Comparison of ENCODE assay signal across 10 cellular contexts in genomic region chr9:108850293-108850897, GRCh38. TPM values are rescaled to one million over a fixed set of nuclear protein-coding genes. Genes with fewer than 3 reads are reported as not detected.
DNase-seq lines count a peak whose midpoint lies in the region; ATAC-seq and TF ChIP-seq lines count a peak whose summit lies in the region.
"Had no signal": no experiment of that assay in that cellular context is flagged by ENCODE, and none has a peak within 500 bp of the region (broad histone marks: within the 10 kb centered on the region; RNA-seq: fewer than 3 reads in every experiment).

No MANE protein-coding gene starts in this region.

- no peak overlapping the region for H3K4me3 ChIP-seq in right cardiac atrium (ENCODE audit: low read length)
- H3K4me3 ChIP-seq in epithelial cell of proximal tubule (ENCODE audit: low read depth, low read length) = no peak overlapping the region
- no peak overlapping the region for H3K4me3 ChIP-seq in testis

- TF ChIP-seq CTCF in epithelial cell of proximal tubule (conservative IDR thresholded peaks at IDR 0.05; ENCODE audit: low read depth, low read length) = peak; percentile 59
- peak in 1 of 3 experiments; percentile 16 for TF ChIP-seq CTCF in testis (IDR thresholded peaks at IDR 0.05)
- no peak for TF ChIP-seq CTCF in omental fat pad (IDR thresholded peaks at IDR 0.05)

- H3K4me1 ChIP-seq in right cardiac atrium (ENCODE audit: control insufficient read depth, insufficient read depth, low read length) (no peaks in the 10 kb centered on the region), testis (no peaks in the 10 kb centered on the region)

- no peaks in the 10 kb centered on the region for H3K27me3 Mint-ChIP-seq in activated CD4-positive, alpha-beta memory T cell treated with anti-CD3 and anti-CD28 coated beads for 36 hours
- H3K27me3 Mint-ChIP-seq in activated T-helper 2 cell treated with anti-CD3 and anti-CD28 coated beads, Interferon-gamma antibody, Interleukin-2, Interleukin-4, amounts not matched to agents 10 μg/mL and 5 μg/mL and 100 μg/mL, durations not matched to agents 14 hours and 24 hours and 36 hours (ENCODE audit: low read depth) = peaks cover 8% of the 10 kb centered on the region
- H3K27me3 Mint-ChIP-seq: activated naive CD8-positive, alpha-beta T cell treated with anti-CD3 and anti-CD28 coated beads, Interleukin-2, amount 10 ng/mL, durations not matched to agents 7 days and 5 days had no signal

- no peak for DNase-seq in Right ventricle myocardium superior
- DNase-seq in right cardiac atrium = no peak
- peak; percentile 71 for DNase-seq in NCI-H69 (lab: John Stamatoyannopoulos, UW)
- DNase-seq in epithelial cell of proximal tubule (ENCODE audit: low read depth) = no peak
- peak; percentile 38 for DNase-seq in testis
- no peak for DNase-seq in omental fat pad (ENCODE audit: low spot score)
- DNase-seq in activated CD4-positive, alpha-beta memory T cell treated with anti-CD3 and anti-CD28 coated beads for 36 hours = no peak
- no peak for DNase-seq in activated T-helper 2 cell treated with anti-CD3 and anti-CD28 coated beads, Interferon-gamma antibody, Interleukin-2, Interleukin-4, amounts not matched to agents 10 μg/mL and 5 μg/mL and 100 μg/mL, durations not matched to agents 14 hours and 24 hours and 36 hours (ENCODE audit: low spot score)
- DNase-seq: activated naive CD8-positive, alpha-beta T cell treated with anti-CD3 and anti-CD28 coated beads, Interleukin-2, amount 10 ng/mL, durations not matched to agents 7 days and 5 days had no signal

- H3K9me3 ChIP-seq in right cardiac atrium (ENCODE audit: control insufficient read depth, low read length) (no peaks in the 10 kb centered on the region), testis (no peaks in the 10 kb centered on the region)

- no peaks in the 10 kb centered on the region for H3K4me1 Mint-ChIP-seq in activated CD4-positive, alpha-beta memory T cell treated with anti-CD3 and anti-CD28 coated beads for 36 hours (ENCODE audit: low read depth)
- H3K4me1 Mint-ChIP-seq in activated T-helper 2 cell treated with anti-CD3 and anti-CD28 coated beads, Interferon-gamma antibody, Interleukin-2, Interleukin-4, amounts not matched to agents 10 μg/mL and 5 μg/mL and 100 μg/mL, durations not matched to agents 14 hours and 24 hours and 36 hours (ENCODE audit: low read depth) = no peaks in the 10 kb centered on the region
- H3K4me1 Mint-ChIP-seq: activated naive CD8-positive, alpha-beta T cell treated with anti-CD3 and anti-CD28 coated beads, Interleukin-2, amount 10 ng/mL, durations not matched to agents 7 days and 5 days had no signal

- no peaks in the 10 kb centered on the region for H3K9me3 Mint-ChIP-seq in activated CD4-positive, alpha-beta memory T cell treated with anti-CD3 and anti-CD28 coated beads for 36 hours
- no peaks in the 10 kb centered on the region for H3K9me3 Mint-ChIP-seq in activated T-helper 2 cell treated with anti-CD3 and anti-CD28 coated beads, Interferon-gamma antibody, Interleukin-2, Interleukin-4, amounts not matched to agents 10 μg/mL and 5 μg/mL and 100 μg/mL, durations not matched to agents 14 hours and 24 hours and 36 hours
- H3K9me3 Mint-ChIP-seq: activated naive CD8-positive, alpha-beta T cell treated with anti-CD3 and anti-CD28 coated beads, Interleukin-2, amount 10 ng/mL, durations not matched to agents 7 days and 5 days had no signal

- CTCF ChIA-PET in activated CD4-positive, alpha-beta memory T cell treated with anti-CD3 and anti-CD28 coated beads for 36 hours (lab: Charles Lee) = no interaction called here

- intact Hi-C loops in Right ventricle myocardium superior (cut with DNase I) (no loop called here), right cardiac atrium (cut with DNase I) (no loop called here), testis (cut with DNase I; ENCODE audit: low total_unique reads) (no loop called here)
- intact Hi-C loops in activated CD4-positive, alpha-beta memory T cell treated with anti-CD3 and anti-CD28 coated beads for 36 hours (cut with micrococcal nuclease) = no loop called here
- intact Hi-C loops in activated T-helper 2 cell treated with anti-CD3 and anti-CD28 coated beads, Interferon-gamma antibody, Interleukin-2, Interleukin-4, amounts not matched to agents 10 μg/mL and 5 μg/mL and 100 μg/mL, durations not matched to agents 14 hours and 24 hours and 36 hours (cut with micrococcal nuclease) = no loop called here

- no peak for TF ChIP-seq POLR2A in testis (IDR thresholded peaks at IDR 0.05)

- ATAC-seq in Right ventricle myocardium superior (ENCODE audit: poor library complexity) (peak; percentile 51), right cardiac atrium (no peak), omental fat pad (ENCODE audit: low FRiP score) (no peak)

- H3K27me3 ChIP-seq in right cardiac atrium (ENCODE audit: control insufficient read depth, insufficient read depth) (no peaks in the 10 kb centered on the region), testis (no peaks in the 10 kb centered on the region)

- H3K36me3 Mint-ChIP-seq in activated CD4-positive, alpha-beta memory T cell treated with anti-CD3 and anti-CD28 coated beads for 36 hours = no peaks in the 10 kb centered on the region
- H3K36me3 Mint-ChIP-seq in activated T-helper 2 cell treated with anti-CD3 and anti-CD28 coated beads, Interferon-gamma antibody, Interleukin-2, Interleukin-4, amounts not matched to agents 10 μg/mL and 5 μg/mL and 100 μg/mL, durations not matched to agents 14 hours and 24 hours and 36 hours (ENCODE audit: low read depth) = no peaks in the 10 kb centered on the region
- H3K36me3 Mint-ChIP-seq: activated naive CD8-positive, alpha-beta T cell treated with anti-CD3 and anti-CD28 coated beads, Interleukin-2, amount 10 ng/mL, durations not matched to agents 7 days and 5 days had no signal

- H3K27ac ChIP-seq in right cardiac atrium (ENCODE audit: low read length) (no peak overlapping the region), testis (no peak overlapping the region)

- no peak overlapping the region for H3K4me3 Mint-ChIP-seq in activated CD4-positive, alpha-beta memory T cell treated with anti-CD3 and anti-CD28 coated beads for 36 hours
- H3K4me3 Mint-ChIP-seq in activated T-helper 2 cell treated with anti-CD3 and anti-CD28 coated beads, Interferon-gamma antibody, Interleukin-2, Interleukin-4, amounts not matched to agents 10 μg/mL and 5 μg/mL and 100 μg/mL, durations not matched to agents 14 hours and 24 hours and 36 hours (ENCODE audit: low read depth) = no peak overlapping the region
- H3K4me3 Mint-ChIP-seq: activated naive CD8-positive, alpha-beta T cell treated with anti-CD3 and anti-CD28 coated beads, Interleukin-2, amount 10 ng/mL, durations not matched to agents 7 days and 5 days had no signal

- no peak overlapping the region for H3K27ac Mint-ChIP-seq in activated CD4-positive, alpha-beta memory T cell treated with anti-CD3 and anti-CD28 coated beads for 36 hours
- H3K27ac Mint-ChIP-seq in activated T-helper 2 cell treated with anti-CD3 and anti-CD28 coated beads, Interferon-gamma antibody, Interleukin-2, Interleukin-4, amounts not matched to agents 10 μg/mL and 5 μg/mL and 100 μg/mL, durations not matched to agents 14 hours and 24 hours and 36 hours = no peak overlapping the region
- H3K27ac Mint-ChIP-seq: activated naive CD8-positive, alpha-beta T cell treated with anti-CD3 and anti-CD28 coated beads, Interleukin-2, amount 10 ng/mL, durations not matched to agents 7 days and 5 days had no signal

- POLR2A ChIA-PET in activated CD4-positive, alpha-beta memory T cell treated with anti-CD3 and anti-CD28 coated beads for 36 hours (lab: Charles Lee) = no interaction called here

- WGBS in right cardiac atrium = 96% methylated on average over 3 of the region's 3 CpGs
- 75 to 78% methylated on average over 3 of the region's 3 CpGs for WGBS in testis, 2 donors

- no peaks in the 10 kb centered on the region for H3K36me3 ChIP-seq in testis (ENCODE audit: low read depth, missing control alignments)

RNA-seq across cellular contexts. Expression of gene ACTL7B, which starts 5.4 kb away (rescaled TPM):
- total RNA-seq in Right ventricle myocardium superior (not detected), right cardiac atrium (not detected), epithelial cell of proximal tubule (not detected in 2 replicates), testis (100 to 1,000 TPM in 1 of 2 donors, 10 to 100 TPM in 1; 72.6 to 129 TPM), omental fat pad (under 1 TPM in 1 of 4 donors, not detected in 3; 0.32 TPM)
- polyA plus RNA-seq in right cardiac atrium (not detected), testis (ENCODE audit: insufficient read depth, low read depth, low replicate concordance) (162 TPM)
- total RNA-seq in activated CD4-positive, alpha-beta memory T cell treated with anti-CD3 and anti-CD28 coated beads for 36 hours = not detected
- total RNA-seq in activated T-helper 2 cell treated with anti-CD3 and anti-CD28 coated beads, Interferon-gamma antibody, Interleukin-2, Interleukin-4, amounts not matched to agents 10 μg/mL and 5 μg/mL and 100 μg/mL, durations not matched to agents 14 hours and 24 hours and 36 hours = 0.11 TPM in 1 of 2 replicates, not detected in the other
- total RNA-seq: activated naive CD8-positive, alpha-beta T cell treated with anti-CD3 and anti-CD28 coated beads, Interleukin-2, amount 10 ng/mL, durations not matched to agents 7 days and 5 days; mesenteric fat pad had no signal

RNA-seq across cellular contexts. Expression of gene ACTL7A, which starts 11.7 kb away (rescaled TPM):
- not detected for total RNA-seq in Right ventricle myocardium superior
- total RNA-seq in right cardiac atrium = not detected
- polyA plus RNA-seq in right cardiac atrium = not detected
- total RNA-seq in epithelial cell of proximal tubule = not detected in 2 replicates
- 100 to 1,000 TPM in 1 of 2 donors, 10 to 100 TPM in 1; 74.9 to 168 TPM for total RNA-seq in testis
- polyA plus RNA-seq in testis (ENCODE audit: insufficient read depth, low read depth, low replicate concordance) = 292 TPM
- not detected for total RNA-seq in omental fat pad
- total RNA-seq in activated CD4-positive, alpha-beta memory T cell treated with anti-CD3 and anti-CD28 coated beads for 36 hours = not detected
- total RNA-seq in activated T-helper 2 cell treated with anti-CD3 and anti-CD28 coated beads, Interferon-gamma antibody, Interleukin-2, Interleukin-4, amounts not matched to agents 10 μg/mL and 5 μg/mL and 100 μg/mL, durations not matched to agents 14 hours and 24 hours and 36 hours = not detected in 2 replicates
- total RNA-seq: activated naive CD8-positive, alpha-beta T cell treated with anti-CD3 and anti-CD28 coated beads, Interleukin-2, amount 10 ng/mL, durations not matched to agents 7 days and 5 days; mesenteric fat pad had no signal

Comparison
In these comparisons a context has a peak if more than half of its experiments do, and no peak if none do; other contexts are left out.
1. DNase-seq: peak in NCI-H69 (single experiment) and testis (single experiment); none in Right ventricle myocardium superior (single experiment), right cardiac atrium (0 of 3), epithelial cell of proximal tubule (single experiment), omental fat pad (single experiment), activated CD4-positive, alpha-beta memory T cell treated with anti-CD3 and anti-CD28 coated beads for 36 hours (single experiment) and activated T-helper 2 cell treated with anti-CD3 and anti-CD28 coated beads, Interferon-gamma antibody, Interleukin-2, Interleukin-4, amounts not matched to agents 10 μg/mL and 5 μg/mL and 100 μg/mL, durations not matched to agents 14 hours and 24 hours and 36 hours (single experiment).
2. RNA of gene ACTL7B, which starts 5.4 kb away (total RNA-seq): 72.6 to 129 TPM in testis; 0.11 TPM in activated T-helper 2 cell treated with anti-CD3 and anti-CD28 coated beads, Interferon-gamma antibody, Interleukin-2, Interleukin-4, amounts not matched to agents 10 μg/mL and 5 μg/mL and 100 μg/mL, durations not matched to agents 14 hours and 24 hours and 36 hours, 0.32 TPM in omental fat pad, not detected in Right ventricle myocardium superior (single experiment), not detected in right cardiac atrium, not detected in epithelial cell of proximal tubule and not detected in activated CD4-positive, alpha-beta memory T cell treated with anti-CD3 and anti-CD28 coated beads for 36 hours; every median in the first group is over 10 times any median in the second.
3. RNA of gene ACTL7A, which starts 11.7 kb away (total RNA-seq): 74.9 to 168 TPM in testis; not detected in Right ventricle myocardium superior (single experiment), not detected in right cardiac atrium, not detected in epithelial cell of proximal tubule, not detected in omental fat pad, not detected in activated CD4-positive, alpha-beta memory T cell treated with anti-CD3 and anti-CD28 coated beads for 36 hours and not detected in activated T-helper 2 cell treated with anti-CD3 and anti-CD28 coated beads, Interferon-gamma antibody, Interleukin-2, Interleukin-4, amounts not matched to agents 10 μg/mL and 5 μg/mL and 100 μg/mL, durations not matched to agents 14 hours and 24 hours and 36 hours; every median in the first group is over 10 times any median in the second.